8 cellular contexts compared by ENCODE assay signal in genomic region chr2:148509703-148510036, GRCh38.
DNase-seq lines count a peak whose midpoint lies in the region; ATAC-seq and TF ChIP-seq lines count a peak whose summit lies in the region.

No MANE protein-coding gene starts in this region.

- no peak for DNase-seq in CD14-positive monocyte (ENCODE audit: low spot score)
- DNase-seq in activated T-helper 2 cell treated with anti-CD3 and anti-CD28 coated beads, Interferon-gamma antibody, Interleukin-2, Interleukin-4, amounts not matched to agents 10 μg/mL and 5 μg/mL and 100 μg/mL, durations not matched to agents 14 hours and 24 hours and 36 hours (ENCODE audit: low spot score) = no peak
- DNase-seq in mesothelial cell of epicardium (ENCODE audit: low spot score in 2 of 2, unreplicated experiment in 2 of 2) = no peak
- no peak for DNase-seq in glutamatergic neuron
- no peak for DNase-seq in SHP77 (lab: John Stamatoyannopoulos, UW)
- DNase-seq in NCI-H187 treated with DMSO at 0.1 percent for 48 hours (lab: John Stamatoyannopoulos, UW) = no peak

- peak; percentile 38 for TF ChIP-seq CTCF in CD14-positive monocyte (IDR thresholded peaks at IDR 0.05)
- TF ChIP-seq CTCF in mesothelial cell of epicardium (IDR thresholded peaks at IDR 0.05; ENCODE audit: unreplicated experiment) = no peak
- TF ChIP-seq CTCF in glutamatergic neuron (IDR thresholded peaks at IDR 0.05; ENCODE audit: partially characterized antibody, unreplicated experiment) = no peak

- peaks cover 8% of the 10 kb centered on the region for H3K4me1 Mint-ChIP-seq in CD14-positive monocyte
- peaks cover 24% of the 10 kb centered on the region for H3K4me1 Mint-ChIP-seq in activated T-helper 2 cell treated with anti-CD3 and anti-CD28 coated beads, Interferon-gamma antibody, Interleukin-2, Interleukin-4, amounts not matched to agents 10 μg/mL and 5 μg/mL and 100 μg/mL, durations not matched to agents 14 hours and 24 hours and 36 hours (ENCODE audit: low read depth)
- peaks cover 10% of the 10 kb centered on the region for H3K4me1 Mint-ChIP-seq in mesothelial cell of epicardium
- H3K4me1 Mint-ChIP-seq in glutamatergic neuron (ENCODE audit: low read depth, unreplicated experiment) = no peaks in the 10 kb centered on the region

- no peak overlapping the region for H3K27ac Mint-ChIP-seq in CD14-positive monocyte
- peak overlapping the region; percentile 35 for H3K27ac Mint-ChIP-seq in activated T-helper 2 cell treated with anti-CD3 and anti-CD28 coated beads, Interferon-gamma antibody, Interleukin-2, Interleukin-4, amounts not matched to agents 10 μg/mL and 5 μg/mL and 100 μg/mL, durations not matched to agents 14 hours and 24 hours and 36 hours
- H3K27ac Mint-ChIP-seq in mesothelial cell of epicardium = no peak overlapping the region
- H3K27ac Mint-ChIP-seq in glutamatergic neuron (ENCODE audit: unreplicated experiment) = no peak overlapping the region

- H3K27me3 Mint-ChIP-seq in CD14-positive monocyte (ENCODE audit: low read depth in 3 of 3) (no peaks in the 10 kb centered on the region), mesothelial cell of epicardium (ENCODE audit: low read depth) (no peaks in the 10 kb centered on the region), glutamatergic neuron (ENCODE audit: unreplicated experiment) (no peaks in the 10 kb centered on the region)
- H3K27me3 Mint-ChIP-seq in activated T-helper 2 cell treated with anti-CD3 and anti-CD28 coated beads, Interferon-gamma antibody, Interleukin-2, Interleukin-4, amounts not matched to agents 10 μg/mL and 5 μg/mL and 100 μg/mL, durations not matched to agents 14 hours and 24 hours and 36 hours (ENCODE audit: low read depth) = peaks cover 2% of the 10 kb centered on the region

- intact Hi-C loops in CD14-positive monocyte (cut with micrococcal nuclease) = loop anchor here in 1 of 2 donors (10.0 kb wide), 1 partner anchor 575 kb away; no protein-coding TSS in a partner anchor
- intact Hi-C loops in activated T-helper 2 cell treated with anti-CD3 and anti-CD28 coated beads, Interferon-gamma antibody, Interleukin-2, Interleukin-4, amounts not matched to agents 10 μg/mL and 5 μg/mL and 100 μg/mL, durations not matched to agents 14 hours and 24 hours and 36 hours (cut with micrococcal nuclease) = loop anchor here (1.0 to 10.0 kb wide), 6 partner anchors 15 to 572 kb away; partner anchors contain the start of genes MBD5 and ORC4

- H3K36me3 Mint-ChIP-seq in CD14-positive monocyte (no peaks in the 10 kb centered on the region), mesothelial cell of epicardium (peaks cover 9% of the 10 kb centered on the region), glutamatergic neuron (ENCODE audit: unreplicated experiment) (no peaks in the 10 kb centered on the region)
- H3K36me3 Mint-ChIP-seq in activated T-helper 2 cell treated with anti-CD3 and anti-CD28 coated beads, Interferon-gamma antibody, Interleukin-2, Interleukin-4, amounts not matched to agents 10 μg/mL and 5 μg/mL and 100 μg/mL, durations not matched to agents 14 hours and 24 hours and 36 hours (ENCODE audit: low read depth) = no peaks in the 10 kb centered on the region

- peak; percentile 10 for ATAC-seq in GM21723 (IDR thresholded peaks at IDR 0.05; ENCODE audit: unreplicated experiment)
- ATAC-seq in GM21381 (IDR thresholded peaks at IDR 0.05; ENCODE audit: unreplicated experiment) = no peak

- peak overlapping the region; percentile 70 to 90 for H3K4me3 Mint-ChIP-seq in CD14-positive monocyte
- H3K4me3 Mint-ChIP-seq in activated T-helper 2 cell treated with anti-CD3 and anti-CD28 coated beads, Interferon-gamma antibody, Interleukin-2, Interleukin-4, amounts not matched to agents 10 μg/mL and 5 μg/mL and 100 μg/mL, durations not matched to agents 14 hours and 24 hours and 36 hours (ENCODE audit: low read depth) = peak overlapping the region; percentile 23
- H3K4me3 Mint-ChIP-seq in mesothelial cell of epicardium = peak overlapping the region; percentile 61
- H3K4me3 Mint-ChIP-seq in glutamatergic neuron (ENCODE audit: unreplicated experiment) = no peak overlapping the region

- H3K9me3 Mint-ChIP-seq in CD14-positive monocyte (peaks cover 0 to under 1% (median 0%) of the 10 kb centered on the region in 7 donors), mesothelial cell of epicardium (no peaks in the 10 kb centered on the region), glutamatergic neuron (ENCODE audit: unreplicated experiment) (no peaks in the 10 kb centered on the region)
- no peaks in the 10 kb centered on the region for H3K9me3 Mint-ChIP-seq in activated T-helper 2 cell treated with anti-CD3 and anti-CD28 coated beads, Interferon-gamma antibody, Interleukin-2, Interleukin-4, amounts not matched to agents 10 μg/mL and 5 μg/mL and 100 μg/mL, durations not matched to agents 14 hours and 24 hours and 36 hours
